In the genomic region with DNA sequence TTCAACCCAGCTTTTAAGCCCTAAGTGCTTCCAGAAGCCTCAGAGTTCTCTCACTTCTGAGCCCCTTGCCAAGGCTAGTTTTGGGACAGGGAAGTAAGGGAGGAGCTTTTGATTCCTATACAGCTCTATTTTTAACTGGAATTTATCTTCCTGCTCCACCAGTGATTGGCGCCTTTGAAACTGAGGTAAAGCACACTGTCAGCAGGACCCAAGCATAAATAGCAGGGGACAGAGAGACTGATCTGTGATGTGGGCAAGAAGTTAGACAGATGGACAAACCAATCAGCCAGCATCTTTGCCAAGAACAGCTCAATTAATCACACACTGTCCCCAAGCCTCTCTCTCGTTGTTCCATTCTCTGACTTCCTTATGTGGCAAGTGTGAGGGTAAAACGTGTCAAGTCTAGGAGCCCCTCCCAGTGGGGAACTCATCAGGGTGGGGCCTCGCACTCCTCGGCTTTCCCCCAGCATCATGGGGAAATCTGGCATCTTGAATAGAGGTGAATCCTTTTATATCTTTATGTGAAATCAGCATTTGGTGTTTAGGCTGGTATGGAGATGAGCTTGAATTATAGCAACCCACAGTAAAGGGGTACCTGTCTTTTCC, we compare ENCODE assay signal across 14 cellular contexts. TPM values are rescaled to one million over a fixed set of nuclear protein-coding genes. Genes with fewer than 3 reads are reported as not detected.
DNase-seq lines count a peak whose midpoint lies in the region; ATAC-seq and TF ChIP-seq lines count a peak whose summit lies in the region.
"Had no signal": no experiment of that assay in that cellular context is flagged by ENCODE, and none has a peak within 500 bp of the region (broad histone marks: within the 10 kb centered on the region; RNA-seq: fewer than 3 reads in every experiment).

No MANE protein-coding gene starts in this region.

- peaks cover 0 to 7% (median 0%) of the 10 kb centered on the region in 3 donors for H3K36me3 ChIP-seq in esophagus squamous epithelium

- intact Hi-C loops in activated CD8-positive, alpha-beta T cell treated with anti-CD3 and anti-CD28 coated beads for 36 hours (cut with micrococcal nuclease) = no loop called here
- intact Hi-C loops in esophagus squamous epithelium (cut with DNase I) = no loop called here

- no peak overlapping the region for H3K4me3 ChIP-seq in esophagus squamous epithelium
- H3K4me3 ChIP-seq: smooth muscle cell had no signal

- TF ChIP-seq POLR2A in esophagus squamous epithelium (IDR thresholded peaks at IDR 0.05) = no peak

- H3K4me1 Mint-ChIP-seq in activated CD8-positive, alpha-beta T cell treated with anti-CD3 and anti-CD28 coated beads for 36 hours (ENCODE audit: low read depth) = peaks cover 11% of the 10 kb centered on the region
- H3K4me1 Mint-ChIP-seq in activated CD8-positive, alpha-beta T cell treated with anti-CD3 and anti-CD28 coated beads, Interleukin-2, amount 10 ng/mL, durations not matched to agents 7 days and 5 days (ENCODE audit: low read depth) = peaks cover 11% of the 10 kb centered on the region
- H3K4me1 Mint-ChIP-seq in memory B cell = peaks cover 17% of the 10 kb centered on the region
- H3K4me1 Mint-ChIP-seq in stimulated activated naive B cell treated with anti-CD40 and anti-IgM and Interleukin-4, amounts not matched to agents 10 μg/mL and 1 μg/mL and 100 μg/mL, for 72 hours = peaks cover 14 to 31% of the 10 kb centered on the region in 2 donors

- 17 to 27% methylated on average over 4 to 5 of the region's 5 CpGs for WGBS in esophagus squamous epithelium, 2 donors

- H3K4me1 ChIP-seq in esophagus squamous epithelium = peaks cover 5 to 50% (median 18%) of the 10 kb centered on the region in 3 donors

- no peaks in the 10 kb centered on the region for H3K27me3 ChIP-seq in esophagus squamous epithelium

- H3K9me3 ChIP-seq in esophagus squamous epithelium = no peaks in the 10 kb centered on the region

- CTCF ChIA-PET in activated CD8-positive, alpha-beta T cell treated with anti-CD3 and anti-CD28 coated beads for 36 hours (lab: Charles Lee) = interaction anchor here (1.6 to 4.9 kb wide), 2 partner anchors 31 to 81 kb away, joined by 3 to 26 read pairs; no protein-coding TSS in a partner anchor
- CTCF ChIA-PET in activated CD8-positive, alpha-beta T cell treated with anti-CD3 and anti-CD28 coated beads, Interleukin-2, amount 10 ng/mL, durations not matched to agents 7 days and 5 days (lab: Charles Lee) = interaction anchor here (1.2 kb wide), 1 partner anchor 126 kb away, joined by 3 read pairs; no protein-coding TSS in a partner anchor

- DNase-seq in activated CD8-positive, alpha-beta T cell treated with anti-CD3 and anti-CD28 coated beads for 36 hours = no peak
- DNase-seq in activated CD8-positive, alpha-beta T cell treated with anti-CD3 and anti-CD28 coated beads, Interleukin-2, amount 10 ng/mL, durations not matched to agents 7 days and 5 days = no peak
- DNase-seq in activated naive CD4-positive, alpha-beta T cell treated with anti-CD3 and anti-CD28 coated beads, Interleukin-2, amount 50 U/mL, for 72 hours (ENCODE audit: low spot score in 2 of 2) = no peak
- DNase-seq in memory B cell (ENCODE audit: low spot score in 2 of 2) (no peak), esophagus squamous epithelium (lab: John Stamatoyannopoulos, UW) (no peak), T-helper 1 cell (no peak)
- no peak for DNase-seq in stimulated activated naive B cell treated with anti-CD40 and anti-IgM and Interleukin-4, amounts not matched to agents 10 μg/mL and 1 μg/mL and 100 μg/mL, for 72 hours
- DNase-seq: activated CD4-positive, alpha-beta T cell treated with anti-CD3 and anti-CD28 coated beads, Interleukin-2, amount 50 U/mL, for 1 hour; NCI-H146; NCI-H510A treated with DMSO at 0.1 percent for 48 hours had no signal

- H3K27me3 Mint-ChIP-seq in activated CD8-positive, alpha-beta T cell treated with anti-CD3 and anti-CD28 coated beads for 36 hours = no peaks in the 10 kb centered on the region
- H3K27me3 Mint-ChIP-seq in activated CD8-positive, alpha-beta T cell treated with anti-CD3 and anti-CD28 coated beads, Interleukin-2, amount 10 ng/mL, durations not matched to agents 7 days and 5 days (ENCODE audit: low read depth) = no peaks in the 10 kb centered on the region
- no peaks in the 10 kb centered on the region for H3K27me3 Mint-ChIP-seq in memory B cell
- H3K27me3 Mint-ChIP-seq in stimulated activated naive B cell treated with anti-CD40 and anti-IgM and Interleukin-4, amounts not matched to agents 10 μg/mL and 1 μg/mL and 100 μg/mL, for 72 hours = no peaks in the 10 kb centered on the region

- no peak for TF ChIP-seq CTCF in activated CD8-positive, alpha-beta T cell treated with anti-CD3 and anti-CD28 coated beads for 36 hours (IDR thresholded peaks at IDR 0.05)
- TF ChIP-seq CTCF in esophagus squamous epithelium (IDR thresholded peaks at IDR 0.05) = no peak

- H3K27ac Mint-ChIP-seq in activated CD8-positive, alpha-beta T cell treated with anti-CD3 and anti-CD28 coated beads for 36 hours = peak overlapping the region; percentile 76
- H3K27ac Mint-ChIP-seq in activated CD8-positive, alpha-beta T cell treated with anti-CD3 and anti-CD28 coated beads, Interleukin-2, amount 10 ng/mL, durations not matched to agents 7 days and 5 days = no peak overlapping the region
- H3K27ac Mint-ChIP-seq in activated naive CD4-positive, alpha-beta T cell treated with anti-CD3 and anti-CD28 coated beads, Interleukin-2, amount 50 U/mL, for 72 hours = peak overlapping the region; percentile 56 to 73
- H3K27ac Mint-ChIP-seq in memory B cell = no peak overlapping the region
- no peak overlapping the region for H3K27ac Mint-ChIP-seq in stimulated activated naive B cell treated with anti-CD40 and anti-IgM and Interleukin-4, amounts not matched to agents 10 μg/mL and 1 μg/mL and 100 μg/mL, for 72 hours

- peak; percentile 42 for ATAC-seq in activated CD8-positive, alpha-beta T cell treated with anti-CD3 and anti-CD28 coated beads for 36 hours
- no peak for ATAC-seq in activated CD8-positive, alpha-beta T cell treated with anti-CD3 and anti-CD28 coated beads, Interleukin-2, amount 10 ng/mL, durations not matched to agents 7 days and 5 days
- ATAC-seq in activated naive CD4-positive, alpha-beta T cell treated with anti-CD3 and anti-CD28 coated beads, Interleukin-2, amount 50 U/mL, for 72 hours = peak in 1 of 2 donors; percentile 49
- peak; percentile 35 for ATAC-seq in memory B cell (ENCODE audit: low read depth)
- peak; percentile 32 to 53 for ATAC-seq in stimulated activated naive B cell treated with anti-CD40 and anti-IgM and Interleukin-4, amounts not matched to agents 10 μg/mL and 1 μg/mL and 100 μg/mL, for 72 hours (replicated peaks)
- no peak for ATAC-seq in GM19397 (IDR thresholded peaks at IDR 0.05; ENCODE audit: unreplicated experiment)

- H3K4me3 Mint-ChIP-seq in activated CD8-positive, alpha-beta T cell treated with anti-CD3 and anti-CD28 coated beads for 36 hours = no peak overlapping the region
- H3K4me3 Mint-ChIP-seq in activated CD8-positive, alpha-beta T cell treated with anti-CD3 and anti-CD28 coated beads, Interleukin-2, amount 10 ng/mL, durations not matched to agents 7 days and 5 days = no peak overlapping the region
- H3K4me3 Mint-ChIP-seq in memory B cell = no peak overlapping the region
- no peak overlapping the region for H3K4me3 Mint-ChIP-seq in stimulated activated naive B cell treated with anti-CD40 and anti-IgM and Interleukin-4, amounts not matched to agents 10 μg/mL and 1 μg/mL and 100 μg/mL, for 72 hours

- peak overlapping the region in 2 of 4 donors; percentile 11 to 15 for H3K27ac ChIP-seq in esophagus squamous epithelium

- POLR2A ChIA-PET in activated CD8-positive, alpha-beta T cell treated with anti-CD3 and anti-CD28 coated beads for 36 hours (lab: Charles Lee) = interaction anchor here (1.2 kb wide), 1 partner anchor 19 kb away, joined by 4 read pairs; no protein-coding TSS in a partner anchor
- POLR2A ChIA-PET in activated CD8-positive, alpha-beta T cell treated with anti-CD3 and anti-CD28 coated beads, Interleukin-2, amount 10 ng/mL, durations not matched to agents 7 days and 5 days (lab: Charles Lee) = no interaction called here

- peaks cover 22% of the 10 kb centered on the region for H3K36me3 Mint-ChIP-seq in activated CD8-positive, alpha-beta T cell treated with anti-CD3 and anti-CD28 coated beads for 36 hours (ENCODE audit: low read depth)
- peaks cover 55% of the 10 kb centered on the region for H3K36me3 Mint-ChIP-seq in activated CD8-positive, alpha-beta T cell treated with anti-CD3 and anti-CD28 coated beads, Interleukin-2, amount 10 ng/mL, durations not matched to agents 7 days and 5 days (ENCODE audit: low read depth)
- peaks cover 0 to 9% of the 10 kb centered on the region in 2 donors for H3K36me3 Mint-ChIP-seq in activated naive CD4-positive, alpha-beta T cell treated with anti-CD3 and anti-CD28 coated beads, Interleukin-2, amount 50 U/mL, for 72 hours
- peaks cover 31% of the 10 kb centered on the region for H3K36me3 Mint-ChIP-seq in memory B cell
- peaks cover 19 to 48% of the 10 kb centered on the region in 2 donors for H3K36me3 Mint-ChIP-seq in stimulated activated naive B cell treated with anti-CD40 and anti-IgM and Interleukin-4, amounts not matched to agents 10 μg/mL and 1 μg/mL and 100 μg/mL, for 72 hours

- no peaks in the 10 kb centered on the region for H3K9me3 Mint-ChIP-seq in activated CD8-positive, alpha-beta T cell treated with anti-CD3 and anti-CD28 coated beads for 36 hours
- no peaks in the 10 kb centered on the region for H3K9me3 Mint-ChIP-seq in activated CD8-positive, alpha-beta T cell treated with anti-CD3 and anti-CD28 coated beads, Interleukin-2, amount 10 ng/mL, durations not matched to agents 7 days and 5 days (ENCODE audit: insufficient read depth)
- H3K9me3 Mint-ChIP-seq in activated naive CD4-positive, alpha-beta T cell treated with anti-CD3 and anti-CD28 coated beads, Interleukin-2, amount 50 U/mL, for 72 hours = no peaks in the 10 kb centered on the region
- no peaks in the 10 kb centered on the region for H3K9me3 Mint-ChIP-seq in memory B cell
- no peaks in the 10 kb centered on the region for H3K9me3 Mint-ChIP-seq in stimulated activated naive B cell treated with anti-CD40 and anti-IgM and Interleukin-4, amounts not matched to agents 10 μg/mL and 1 μg/mL and 100 μg/mL, for 72 hours
- H3K9me3 Mint-ChIP-seq: activated T-helper 2 cell treated with anti-CD3 and anti-CD28 coated beads, Interferon-gamma antibody, Interleukin-2, Interleukin-4, amounts not matched to agents 10 μg/mL and 5 μg/mL and 100 μg/mL, durations not matched to agents 14 hours and 24 hours and 36 hours had no signal

RNA-seq across cellular contexts. Expression of gene MPZL1, which starts 40.2 kb away (rescaled TPM):
- 10 to 100 TPM; 14.8 to 15.4 TPM for total RNA-seq in activated CD8-positive, alpha-beta T cell treated with anti-CD3 and anti-CD28 coated beads for 36 hours
- total RNA-seq in activated CD8-positive, alpha-beta T cell treated with anti-CD3 and anti-CD28 coated beads, Interleukin-2, amount 10 ng/mL, durations not matched to agents 7 days and 5 days = 10 to 100 TPM; 12.5 to 13.6 TPM
- total RNA-seq in activated naive CD4-positive, alpha-beta T cell treated with anti-CD3 and anti-CD28 coated beads, Interleukin-2, amount 50 U/mL, for 72 hours = 10 to 100 TPM; 26.8 to 33.0 TPM
- total RNA-seq in esophagus squamous epithelium = 10 to 100 TPM; 36.6 to 80.5 (median 74.3) TPM

RNA-seq across cellular contexts. Expression of gene RCSD1, which starts 51.6 kb away (rescaled TPM):
- total RNA-seq in activated CD8-positive, alpha-beta T cell treated with anti-CD3 and anti-CD28 coated beads for 36 hours = 10 to 100 TPM; 66.4 to 67.9 TPM
- 100 to 1,000 TPM; 143 to 145 TPM for total RNA-seq in activated CD8-positive, alpha-beta T cell treated with anti-CD3 and anti-CD28 coated beads, Interleukin-2, amount 10 ng/mL, durations not matched to agents 7 days and 5 days
- 10 to 100 TPM; 28.2 to 65.6 TPM for total RNA-seq in activated naive CD4-positive, alpha-beta T cell treated with anti-CD3 and anti-CD28 coated beads, Interleukin-2, amount 50 U/mL, for 72 hours
- 10 to 100 TPM in 1 of 4 donors, 1 to 10 TPM in 3; 1.2 to 17.7 (median 3.4) TPM for total RNA-seq in esophagus squamous epithelium
- total RNA-seq: G401, smooth muscle cell had no signal

Comparison
In these comparisons a context has a peak if more than half of its experiments do, and no peak if none do; other contexts are left out.
1. ATAC-seq: peak in activated CD8-positive, alpha-beta T cell treated with anti-CD3 and anti-CD28 coated beads for 36 hours (single experiment), memory B cell (single experiment) and stimulated activated naive B cell treated with anti-CD40 and anti-IgM and Interleukin-4, amounts not matched to agents 10 μg/mL and 1 μg/mL and 100 μg/mL, for 72 hours (2 of 2); none in activated CD8-positive, alpha-beta T cell treated with anti-CD3 and anti-CD28 coated beads, Interleukin-2, amount 10 ng/mL, durations not matched to agents 7 days and 5 days (single experiment) and GM19397 (single experiment).
2. H3K27ac Mint-ChIP-seq: peak in activated CD8-positive, alpha-beta T cell treated with anti-CD3 and anti-CD28 coated beads for 36 hours (single experiment) and activated naive CD4-positive, alpha-beta T cell treated with anti-CD3 and anti-CD28 coated beads, Interleukin-2, amount 50 U/mL, for 72 hours (2 of 2); none in activated CD8-positive, alpha-beta T cell treated with anti-CD3 and anti-CD28 coated beads, Interleukin-2, amount 10 ng/mL, durations not matched to agents 7 days and 5 days (single experiment), memory B cell (single experiment) and stimulated activated naive B cell treated with anti-CD40 and anti-IgM and Interleukin-4, amounts not matched to agents 10 μg/mL and 1 μg/mL and 100 μg/mL, for 72 hours (single experiment).